40 cellular contexts compared by ENCODE assay signal in the genomic region with DNA sequence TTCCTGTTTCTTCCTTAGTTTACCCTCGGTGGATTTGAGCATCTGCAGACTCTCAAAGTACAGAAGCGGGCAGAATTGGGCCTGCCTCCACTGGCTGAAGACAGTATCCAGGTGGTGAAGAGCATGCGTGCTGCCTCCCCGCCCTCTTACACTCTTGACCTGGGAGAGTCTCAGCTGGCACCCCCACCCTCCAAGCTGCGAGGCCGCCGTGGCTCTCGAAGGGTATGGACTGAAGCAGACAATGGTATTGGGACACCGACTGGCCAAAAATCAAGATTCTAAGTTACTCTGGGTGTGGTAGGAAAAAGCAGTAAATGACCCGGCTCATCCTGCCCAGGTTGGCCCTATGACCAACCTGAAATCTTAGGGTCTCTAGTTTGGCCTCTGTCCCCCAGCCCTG. TPM values are rescaled to one million over a fixed set of nuclear protein-coding genes. Genes with fewer than 3 reads are reported as not detected.
"Had no signal": no experiment of that assay in that cellular context is flagged by ENCODE, and none has a peak within 500 bp of the region (broad histone marks: within the 10 kb centered on the region; RNA-seq: fewer than 3 reads in every experiment).

No MANE protein-coding gene starts in this region.

- H3K27ac Mint-ChIP-seq: activated naive CD4-positive, alpha-beta T cell treated with anti-CD3 and anti-CD28 coated beads for 36 hours; activated naive CD4-positive, alpha-beta T cell treated with anti-CD3 and anti-CD28 coated beads, Interleukin-2, amount 10 ng/mL, durations not matched to agents 7 days and 5 days; activated naive CD4-positive, alpha-beta T cell treated with anti-CD3 and anti-CD28 coated beads, Interleukin-2, amount 50 U/mL, for 24 hours; activated naive CD4-positive, alpha-beta T cell treated with anti-CD3 and anti-CD28 coated beads, Interleukin-2, amount 50 U/mL, for 72 hours; activated naive CD8-positive, alpha-beta T cell; activated naive CD8-positive, alpha-beta T cell treated with anti-CD3 and anti-CD28 coated beads, Interleukin-2, amount 10 ng/mL, durations not matched to agents 7 days and 5 days; activated naive CD8-positive, alpha-beta T cell treated with anti-CD3 and anti-CD28 coated beads, Interleukin-2, amount 50 U/mL, for 24 hours; activated T-cell treated with anti-CD3 and anti-CD28 coated beads, Interleukin-2, amount 50 U/mL, for 24 hours; activated T-cell treated with anti-CD3 and anti-CD28 coated beads, Interleukin-2, amount 50 U/mL, for 72 hours; activated T-helper 1 cell treated with anti-CD3 and anti-CD28 coated beads, Interleukin-12 subunit alpha, Interleukin-12 subunit beta, Interleukin-2, Interleukin-4 antibody, amounts not matched to agents 30 ng/mL and 10 ng/mL and 1 ng/mL, durations not matched to agents 14 hours and 24 hours and 36 hours; activated T-helper 17 cell treated with anti-CD3 and anti-CD28 coated beads, Interleukin-2, amount 50 U/mL, for 72 hours; activated T-helper 2 cell treated with anti-CD3 and anti-CD28 coated beads, Interferon-gamma antibody, Interleukin-2, Interleukin-4, amounts not matched to agents 10 μg/mL and 5 μg/mL and 100 μg/mL, durations not matched to agents 14 hours and 24 hours and 36 hours; brain had no signal

- H3K9me3 ChIP-seq: adrenal gland, ascending aorta, body of pancreas, breast epithelium had no signal

- H3K36me3 ChIP-seq: adrenal gland, ascending aorta, brain microvascular endothelial cell, breast epithelium had no signal

- H3K27me3 ChIP-seq: adrenal gland, ascending aorta, body of pancreas, brain microvascular endothelial cell, breast epithelium, cardiac muscle cell had no signal

- ATAC-seq: activated naive CD4-positive, alpha-beta T cell treated with anti-CD3 and anti-CD28 coated beads, Interleukin-2, amount 50 U/mL, for 72 hours; activated naive CD8-positive, alpha-beta T cell treated with anti-CD3 and anti-CD28 coated beads, Interleukin-2, amount 50 U/mL, for 24 hours; activated T-cell treated with anti-CD3 and anti-CD28 coated beads, Interleukin-2, amount 50 U/mL, for 4 hours; activated T-cell treated with anti-CD3 and anti-CD28 coated beads, Interleukin-2, amount 50 U/mL, for 72 hours; activated T-helper 17 cell treated with anti-CD3 and anti-CD28 coated beads, Interleukin-2, amount 50 U/mL, for 72 hours; body of pancreas had no signal

- H3K4me3 ChIP-seq: adrenal gland, ascending aorta, body of pancreas, breast epithelium, cardiac muscle cell had no signal

- H3K4me1 Mint-ChIP-seq: activated naive CD4-positive, alpha-beta T cell treated with anti-CD3 and anti-CD28 coated beads, Interleukin-2, amount 10 ng/mL, durations not matched to agents 7 days and 5 days; activated naive CD4-positive, alpha-beta T cell treated with anti-CD3 and anti-CD28 coated beads, Interleukin-2, amount 50 U/mL, for 24 hours; activated naive CD8-positive, alpha-beta T cell treated with anti-CD3 and anti-CD28 coated beads, Interleukin-2, amount 10 ng/mL, durations not matched to agents 7 days and 5 days; activated naive CD8-positive, alpha-beta T cell treated with anti-CD3 and anti-CD28 coated beads, Interleukin-2, amount 50 U/mL, for 24 hours; brain; central memory CD8-positive, alpha-beta T cell had no signal

- H3K36me3 Mint-ChIP-seq: activated naive CD8-positive, alpha-beta T cell; brain had no signal

- H3K4me3 Mint-ChIP-seq: activated naive CD4-positive, alpha-beta T cell treated with anti-CD3 and anti-CD28 coated beads for 36 hours; activated naive CD4-positive, alpha-beta T cell treated with anti-CD3 and anti-CD28 coated beads, Interleukin-2, amount 10 ng/mL, durations not matched to agents 7 days and 5 days; activated naive CD4-positive, alpha-beta T cell treated with anti-CD3 and anti-CD28 coated beads, Interleukin-2, amount 50 U/mL, for 24 hours; activated naive CD8-positive, alpha-beta T cell; activated naive CD8-positive, alpha-beta T cell treated with anti-CD3 and anti-CD28 coated beads, Interleukin-2, amount 10 ng/mL, durations not matched to agents 7 days and 5 days; activated naive CD8-positive, alpha-beta T cell treated with anti-CD3 and anti-CD28 coated beads, Interleukin-2, amount 50 U/mL, for 24 hours; activated T-cell treated with anti-CD3 and anti-CD28 coated beads, Interleukin-2, amount 50 U/mL, for 24 hours; activated T-cell treated with anti-CD3 and anti-CD28 coated beads, Interleukin-2, amount 50 U/mL, for 4 hours; activated T-cell treated with anti-CD3 and anti-CD28 coated beads, Interleukin-2, amount 50 U/mL, for 72 hours; activated T-helper 1 cell treated with anti-CD3 and anti-CD28 coated beads, Interleukin-12 subunit alpha, Interleukin-12 subunit beta, Interleukin-2, Interleukin-4 antibody, amounts not matched to agents 30 ng/mL and 10 ng/mL and 1 ng/mL, durations not matched to agents 14 hours and 24 hours and 36 hours; activated T-helper 17 cell treated with anti-CD3 and anti-CD28 coated beads, Interleukin-2, amount 50 U/mL, for 72 hours; brain; central memory CD8-positive, alpha-beta T cell had no signal

- H3K4me1 ChIP-seq: adrenal gland, ascending aorta, breast epithelium had no signal

- H3K9me3 Mint-ChIP-seq: activated naive CD4-positive, alpha-beta T cell treated with anti-CD3 and anti-CD28 coated beads for 36 hours; activated naive CD4-positive, alpha-beta T cell treated with anti-CD3 and anti-CD28 coated beads, Interleukin-2, amount 10 ng/mL, durations not matched to agents 7 days and 5 days; activated naive CD4-positive, alpha-beta T cell treated with anti-CD3 and anti-CD28 coated beads, Interleukin-2, amount 50 U/mL, for 24 hours; activated naive CD4-positive, alpha-beta T cell treated with anti-CD3 and anti-CD28 coated beads, Interleukin-2, amount 50 U/mL, for 72 hours; activated naive CD8-positive, alpha-beta T cell treated with anti-CD3 and anti-CD28 coated beads, Interleukin-2, amount 10 ng/mL, durations not matched to agents 7 days and 5 days; activated naive CD8-positive, alpha-beta T cell treated with anti-CD3 and anti-CD28 coated beads, Interleukin-2, amount 50 U/mL, for 24 hours; activated T-cell treated with anti-CD3 and anti-CD28 coated beads, Interleukin-2, amount 50 U/mL, for 24 hours; activated T-cell treated with anti-CD3 and anti-CD28 coated beads, Interleukin-2, amount 50 U/mL, for 4 hours; activated T-cell treated with anti-CD3 and anti-CD28 coated beads, Interleukin-2, amount 50 U/mL, for 72 hours; activated T-helper 1 cell treated with anti-CD3 and anti-CD28 coated beads, Interleukin-12 subunit alpha, Interleukin-12 subunit beta, Interleukin-2, Interleukin-4 antibody, amounts not matched to agents 30 ng/mL and 10 ng/mL and 1 ng/mL, durations not matched to agents 14 hours and 24 hours and 36 hours; activated T-helper 17 cell treated with anti-CD3 and anti-CD28 coated beads, Interleukin-2, amount 50 U/mL, for 72 hours; activated T-helper 2 cell treated with anti-CD3 and anti-CD28 coated beads, Interferon-gamma antibody, Interleukin-2, Interleukin-4, amounts not matched to agents 10 μg/mL and 5 μg/mL and 100 μg/mL, durations not matched to agents 14 hours and 24 hours and 36 hours; brain; central memory CD8-positive, alpha-beta T cell had no signal

- H3K27ac ChIP-seq: adrenal gland, ascending aorta, body of pancreas, brain microvascular endothelial cell, breast epithelium, cardiac muscle cell had no signal

- DNase-seq: activated effector memory CD4-positive, alpha-beta T cell treated with anti-CD3 and anti-CD28 coated beads, Interleukin-2, amount 50 U/mL, for 16 hours; activated effector memory CD4-positive, alpha-beta T cell treated with Interleukin-2 at 50 U/mL for 16 hours; activated gamma-delta T cell; activated gamma-delta T cell treated with Interleukin-2 at 50 U/mL for 16 hours; activated naive CD4-positive, alpha-beta T cell; activated naive CD4-positive, alpha-beta T cell treated with anti-CD3 and anti-CD28 coated beads for 36 hours; activated naive CD4-positive, alpha-beta T cell treated with anti-CD3 and anti-CD28 coated beads, Interleukin-2, amount 10 ng/mL, durations not matched to agents 7 days and 5 days; activated naive CD4-positive, alpha-beta T cell treated with anti-CD3 and anti-CD28 coated beads, Interleukin-2, amount 50 U/mL, for 16 hours; activated naive CD4-positive, alpha-beta T cell treated with Interleukin-2 at 50 U/mL for 16 hours; activated naive CD8-positive, alpha-beta T cell treated with anti-CD3 and anti-CD28 coated beads, Interleukin-2, amount 10 ng/mL, durations not matched to agents 7 days and 5 days; activated naive CD8-positive, alpha-beta T cell treated with anti-CD3 and anti-CD28 coated beads, Interleukin-2, amount 50 U/mL, for 24 hours; activated T-cell treated with anti-CD3 and anti-CD28 coated beads for 4 hours; activated T-cell treated with anti-CD3 and anti-CD28 coated beads, Interleukin-2, amount 50 U/mL, for 1 hour; activated T-cell treated with anti-CD3 and anti-CD28 coated beads, Interleukin-2, amount 50 U/mL, for 24 hours; activated T-cell treated with anti-CD3 and anti-CD28 coated beads, Interleukin-2, amount 50 U/mL, for 4 hours; activated T-cell treated with anti-CD3 and anti-CD28 coated beads, Interleukin-2, amount 50 U/mL, for 48 hours; activated T-cell treated with anti-CD3 and anti-CD28 coated beads, Interleukin-2, amount 50 U/mL, for 72 hours; adrenal gland; amniotic stem cell; amygdala; anterior cingulate cortex; aorta; body of pancreas; brain microvascular endothelial cell; caudate nucleus; central memory CD4-positive, alpha-beta T cell; cerebellar nuclear complex had no signal

- H3K27me3 Mint-ChIP-seq: activated naive CD4-positive, alpha-beta T cell treated with anti-CD3 and anti-CD28 coated beads, Interleukin-2, amount 10 ng/mL, durations not matched to agents 7 days and 5 days; activated naive CD4-positive, alpha-beta T cell treated with anti-CD3 and anti-CD28 coated beads, Interleukin-2, amount 50 U/mL, for 24 hours; activated naive CD8-positive, alpha-beta T cell; activated naive CD8-positive, alpha-beta T cell treated with anti-CD3 and anti-CD28 coated beads, Interleukin-2, amount 10 ng/mL, durations not matched to agents 7 days and 5 days; activated naive CD8-positive, alpha-beta T cell treated with anti-CD3 and anti-CD28 coated beads, Interleukin-2, amount 50 U/mL, for 24 hours; activated T-cell treated with anti-CD3 and anti-CD28 coated beads, Interleukin-2, amount 50 U/mL, for 24 hours; activated T-helper 17 cell treated with anti-CD3 and anti-CD28 coated beads, Interleukin-2, amount 50 U/mL, for 72 hours; brain; central memory CD8-positive, alpha-beta T cell had no signal

RNA-seq across cellular contexts. Expression of a gene that starts 45.9 kb away (rescaled TPM):
- total RNA-seq: aorta, ascending aorta, astrocyte, breast epithelium, cardiac muscle cell, cardiac septum had no signal
